ENCODE assay signal across 1 cellular context in the genomic region with DNA sequence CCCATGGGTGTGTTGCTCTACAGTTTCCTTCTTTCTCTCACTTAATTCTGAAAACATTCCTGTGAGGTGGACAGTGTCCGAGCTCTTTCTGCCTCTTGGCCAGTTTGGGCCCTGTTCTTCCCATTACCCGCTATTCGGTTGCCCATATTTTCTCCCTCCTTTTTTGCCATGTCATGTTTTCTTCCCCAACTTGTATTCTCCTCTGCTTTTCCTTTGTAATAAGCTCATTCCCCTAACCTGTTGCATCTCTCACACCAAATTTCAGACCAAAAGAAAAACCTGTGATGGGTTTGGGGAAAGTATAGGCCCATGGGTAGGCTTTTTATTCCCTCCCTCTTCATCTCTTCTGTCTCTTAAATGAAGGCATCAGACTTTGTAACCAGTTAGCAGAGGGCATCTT.
A peak's percentile ranks its signal among the peaks of the same experiment; 100 is the strongest.
TF ChIP-seq lines count a peak whose summit lies in the region.

No MANE protein-coding gene starts in this region.

TF ChIP-seq in IMR-90, 13 proteins besides CTCF, POLR2A, EP300 and RAD21:
- TF ChIP-seq BHLHE40 (IDR thresholded peaks at IDR 0.05; ENCODE audit: low read depth, low read length) (no peak), NFE2L2 (IDR thresholded peaks at IDR 0.05; ENCODE audit: low read depth, low read length) (peak; percentile 65)
